In genomic region chr5:93164690-93165089, GRCh38 we compare ENCODE assay signal across 14 cellular contexts.
DNase-seq lines count a peak whose midpoint lies in the region; ATAC-seq and TF ChIP-seq lines count a peak whose summit lies in the region.
"Had no signal": no experiment of that assay in that cellular context is flagged by ENCODE, and none has a peak within 500 bp of the region (broad histone marks: within the 10 kb centered on the region; RNA-seq: fewer than 3 reads in every experiment).

No MANE protein-coding gene starts in this region.

- no peak overlapping the region for H3K4me3 ChIP-seq in epithelial cell of esophagus (ENCODE audit: low read length)
- H3K4me3 ChIP-seq: heart right ventricle had no signal

- ATAC-seq in activated naive CD4-positive, alpha-beta T cell treated with anti-CD3 and anti-CD28 coated beads, Interleukin-2, amount 50 U/mL, for 72 hours: no peak
- no peak for ATAC-seq in GM21576 (IDR thresholded peaks at IDR 0.05; ENCODE audit: unreplicated experiment)
- ATAC-seq: HepG2 had no signal

- no peak for TF ChIP-seq CTCF in epithelial cell of esophagus (IDR thresholded peaks at IDR 0.05; ENCODE audit: insufficient read depth, low read depth, low read length, missing control alignments)

- DNase-seq in ELR (ENCODE audit: low read depth): peak; percentile 88
- DNase-seq in NCI-H69 (lab: John Stamatoyannopoulos, UW): peak; percentile 81
- DNase-seq in epithelial cell of esophagus (ENCODE audit: low read depth): peak; percentile 72
- peak; percentile 41 for DNase-seq in pons (ENCODE audit: low spot score)
- no peak for DNase-seq in activated naive CD4-positive, alpha-beta T cell treated with anti-CD3 and anti-CD28 coated beads, Interleukin-2, amount 50 U/mL, for 72 hours (ENCODE audit: low spot score in 2 of 2)
- no peak for DNase-seq in effector CD4-positive, alpha-beta T cell
- no peak for DNase-seq in activated CD4-positive, alpha-beta T cell treated with anti-CD3 and anti-CD28 coated beads for 48 hours
- DNase-seq: activated CD8-positive, alpha-beta memory T cell treated with anti-CD3 and anti-CD28 coated beads, Interleukin-2, amount 50 U/mL, for 48 hours; central memory CD4-positive, alpha-beta T cell; NCI-H345; T-helper 2 cell had no signal

- no peaks in the 10 kb centered on the region for H3K36me3 Mint-ChIP-seq in activated naive CD4-positive, alpha-beta T cell treated with anti-CD3 and anti-CD28 coated beads, Interleukin-2, amount 50 U/mL, for 72 hours

- H3K27ac Mint-ChIP-seq in activated naive CD4-positive, alpha-beta T cell treated with anti-CD3 and anti-CD28 coated beads, Interleukin-2, amount 50 U/mL, for 72 hours: no peak overlapping the region

- H3K9me3 Mint-ChIP-seq in activated naive CD4-positive, alpha-beta T cell treated with anti-CD3 and anti-CD28 coated beads, Interleukin-2, amount 50 U/mL, for 72 hours: peaks cover 0 to 20% of the 10 kb centered on the region in 2 donors

Comparison
In these comparisons a context has a peak if more than half of its experiments do, and no peak if none do; other contexts are left out.
1. DNase-seq: peak in ELR (single experiment), NCI-H69 (single experiment), epithelial cell of esophagus (single experiment) and pons (single experiment); none in activated naive CD4-positive, alpha-beta T cell treated with anti-CD3 and anti-CD28 coated beads, Interleukin-2, amount 50 U/mL, for 72 hours (0 of 2), effector CD4-positive, alpha-beta T cell (single experiment) and activated CD4-positive, alpha-beta T cell treated with anti-CD3 and anti-CD28 coated beads for 48 hours (single experiment).